In genomic region chr11:28274216-28274615, GRCh38 we compare ENCODE assay signal across 19 cellular contexts.
"Had no signal": no experiment of that assay in that cellular context is flagged by ENCODE, and none has a peak within 500 bp of the region (broad histone marks: within the 10 kb centered on the region; RNA-seq: fewer than 3 reads in every experiment).

No MANE protein-coding gene starts in this region.

- H3K9me3 ChIP-seq: mucosa of descending colon, right atrium auricular region, sigmoid colon, stomach, thoracic aorta, transverse colon had no signal

- DNase-seq: effector memory CD4-positive, alpha-beta T cell; heart left ventricle; hippocampal formation; left colon; left ventricle myocardium superior; mucosa of descending colon; naive thymus-derived CD8-positive, alpha-beta T cell; sigmoid colon; stimulated activated CD4-positive, alpha-beta T cell treated with anti-CD3 and anti-CD28 coated beads, Interleukin-12 subunit alpha, Interleukin-12 subunit beta, amount 100 ng/mL, for 4 hours; stimulated activated naive CD4-positive, alpha-beta T cell; stomach; substantia nigra; transverse colon had no signal

- FAIRE-seq: endometrium, frontal cortex had no signal

- H3K27ac ChIP-seq: heart left ventricle, right atrium auricular region, sigmoid colon, skin epidermis, stomach, thoracic aorta, transverse colon had no signal

- H3K27me3 ChIP-seq: heart left ventricle, right atrium auricular region, sigmoid colon, stomach, transverse colon had no signal

- H3K4me3 ChIP-seq: heart left ventricle, mucosa of descending colon, right atrium auricular region, sigmoid colon, skin epidermis, stomach, thoracic aorta, transverse colon had no signal

- H3K4me1 ChIP-seq: heart left ventricle, right atrium auricular region, sigmoid colon, stomach, transverse colon had no signal

- ATAC-seq: esophagus mucosa; heart left ventricle; left colon; left ventricle myocardium superior; mucosa of descending colon; naive thymus-derived CD8-positive, alpha-beta T cell had no signal

- H3K36me3 ChIP-seq: heart left ventricle, right atrium auricular region, sigmoid colon, stomach, thoracic aorta, transverse colon had no signal
